1 cellular context compared by ENCODE assay signal in the genomic region with DNA sequence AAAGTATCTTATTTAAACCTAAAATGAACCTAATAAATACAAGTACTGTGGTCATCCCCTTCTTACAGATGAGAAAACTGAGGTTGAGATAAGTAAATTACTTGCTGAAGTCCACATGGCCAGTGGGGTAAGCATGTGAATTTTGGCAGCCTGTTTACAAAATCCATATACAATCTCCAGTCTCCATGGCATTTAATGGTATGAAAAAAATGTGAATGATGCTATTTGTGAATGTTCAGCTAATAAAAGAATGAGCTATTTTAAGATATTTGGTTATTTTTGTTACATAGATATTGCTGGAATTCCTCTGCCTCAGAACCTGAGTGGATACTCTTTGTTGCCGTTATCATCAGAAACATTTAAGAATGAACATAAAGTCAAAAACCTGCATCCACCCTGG.
TF ChIP-seq lines count a peak whose summit lies in the region.

No MANE protein-coding gene starts in this region.

TF ChIP-seq in IMR-90, 13 proteins besides CTCF, POLR2A, EP300 and RAD21:
- TF ChIP-seq BHLHE40 (IDR thresholded peaks at IDR 0.05; ENCODE audit: low read depth, low read length) (peak; percentile 40; the same call in 1 of the 2 replicates), RCOR1 (IDR thresholded peaks at IDR 0.05; ENCODE audit: insufficient replicate concordance, low read length) (peak; percentile 93), RFX5 (IDR thresholded peaks at IDR 0.05; ENCODE audit: low read depth, low read length) (no peak), MXI1 (IDR thresholded peaks at IDR 0.05; ENCODE audit: borderline replicate concordance, low read depth, low read length) (peak; percentile 96)
